11 cellular contexts compared by ENCODE assay signal in genomic region chr19:49520705-49521319, GRCh38. TPM values are rescaled to one million over a fixed set of nuclear protein-coding genes. Genes with fewer than 3 reads are reported as not detected.
DNase-seq lines count a peak whose midpoint lies in the region; TF ChIP-seq lines count a peak whose summit lies in the region.
"Had no signal": no experiment of that assay in that cellular context is flagged by ENCODE, and none has a peak within 500 bp of the region (broad histone marks: within the 10 kb centered on the region; RNA-seq: fewer than 3 reads in every experiment).

No MANE protein-coding gene starts in this region.

- POLR2A ChIA-PET in RWPE1 (lab: Yijun Ruan, JAX; ENCODE audit: low non-redundant PET), result no interaction called here

- H3K27ac Mint-ChIP-seq in HFFc6, result no peak overlapping the region
- H3K27ac Mint-ChIP-seq: naive thymus-derived CD4-positive, alpha-beta T cell had no signal

- peaks cover 5% of the 10 kb centered on the region; the same call in 1 of the 2 replicates for H3K36me3 Mint-ChIP-seq in HFFc6 (ENCODE audit: low read depth)

- peaks cover under 1% of the 10 kb centered on the region; the same call in 1 of the 2 replicates for H3K27me3 Mint-ChIP-seq in HFFc6 (ENCODE audit: insufficient read depth)

- TF ChIP-seq CTCF in RWPE1 (conservative IDR thresholded peaks at IDR 0.05; ENCODE audit: low read depth) (no peak), HFFc6 (IDR thresholded peaks at IDR 0.05) (no peak)

- H3K27ac ChIP-seq in RWPE1, result peak overlapping the region; percentile 23; the same call in 1 of the 2 replicates
- H3K27ac ChIP-seq: foreskin keratinocyte, KMS-11, upper lobe of right lung had no signal

- no peaks in the 10 kb centered on the region for H3K4me1 Mint-ChIP-seq in HFFc6 (ENCODE audit: low read depth)

- no peaks in the 10 kb centered on the region for H3K9me3 Mint-ChIP-seq in HFFc6
- H3K9me3 Mint-ChIP-seq: naive thymus-derived CD4-positive, alpha-beta T cell had no signal

- no peak overlapping the region for H3K4me3 Mint-ChIP-seq in HFFc6
- H3K4me3 Mint-ChIP-seq: naive thymus-derived CD4-positive, alpha-beta T cell had no signal

- CTCF ChIA-PET in RWPE1 (lab: Yijun Ruan, JAX), result interaction anchor here (1.2 kb wide), 1 partner anchor 160 kb away, joined by 5 read pairs; no protein-coding TSS in a partner anchor

- DNase-seq in RWPE1 (ENCODE audit: low spot score) (no peak), midbrain (lab: John Stamatoyannopoulos, UW) (peak; percentile 52), OCI-M1 (lab: John Stamatoyannopoulos, UW) (no peak), HFFc6 (no peak)
- DNase-seq: DMS153; foreskin keratinocyte; naive thymus-derived CD4-positive, alpha-beta T cell; NCI-H187; NCI-H774; upper lobe of right lung had no signal

RNA-seq across cellular contexts. Expression of gene RCN3, which starts 7.0 kb away (rescaled TPM):
- 100 to 1,000 TPM; 117 to 316 (median 287) TPM for total RNA-seq in HFFc6 (2021; fragmentation: NEBNext Ultra II Directional; extraction: Animal tissue kit (Norgen Biotek cat#: 25700))

RNA-seq across cellular contexts. Expression of gene FCGRT, which starts 8.4 kb away (rescaled TPM):
- 10 to 100 TPM; 33.2 to 39.3 (median 37.4) TPM for total RNA-seq in HFFc6 (2021; fragmentation: NEBNext Ultra II Directional; extraction: Animal tissue kit (Norgen Biotek cat#: 25700))

RNA-seq across cellular contexts. Expression of gene RPS11, which starts 24.6 kb away (rescaled TPM):
- 1,000 to 10,000 TPM; 1,343 to 1,545 (median 1,429) TPM for total RNA-seq in HFFc6 (2021; fragmentation: NEBNext Ultra II Directional; extraction: Animal tissue kit (Norgen Biotek cat#: 25700))

RNA-seq across cellular contexts. Expression of gene RPL13A, which starts 33.4 kb away (rescaled TPM):
- 1,000 to 10,000 TPM; 2,015 to 2,373 (median 2,179) TPM for total RNA-seq in HFFc6 (2021; fragmentation: NEBNext Ultra II Directional; extraction: Animal tissue kit (Norgen Biotek cat#: 25700))

RNA-seq across cellular contexts. Expression of gene FLT3LG, which starts 46.8 kb away (rescaled TPM):
- 10 to 100 TPM in 2 of 6 experiments, 1 to 10 TPM in 4; 4.9 to 12.5 (median 9.4) TPM for total RNA-seq in HFFc6 (2021; fragmentation: NEBNext Ultra II Directional; extraction: Animal tissue kit (Norgen Biotek cat#: 25700))
